In genomic region chr21:29105218-29105617, GRCh38 we compare ENCODE assay signal across 16 cellular contexts. TPM values are rescaled to one million over a fixed set of nuclear protein-coding genes. Genes with fewer than 3 reads are reported as not detected.
DNase-seq lines count a peak whose midpoint lies in the region; ATAC-seq, FAIRE-seq and TF ChIP-seq lines count a peak whose summit lies in the region.
"Had no signal": no experiment of that assay in that cellular context is flagged by ENCODE, and none has a peak within 500 bp of the region (broad histone marks: within the 10 kb centered on the region; RNA-seq: fewer than 3 reads in every experiment).

No MANE protein-coding gene starts in this region.

- H3K27me3 Mint-ChIP-seq in memory B cell, result no peaks in the 10 kb centered on the region
- H3K27me3 Mint-ChIP-seq: activated T-helper 17 cell treated with anti-CD3 and anti-CD28 coated beads, Interleukin-2, amount 50 U/mL, for 72 hours; B cell had no signal

- no TSS peak for BruUV-seq in mammary epithelial cell (replicated peaks; lab: Mats Ljungman, UMichigan)

- peaks cover 9% of the 10 kb centered on the region for H3K36me3 Mint-ChIP-seq in memory B cell

- intact Hi-C loops in mammary epithelial cell (cut with micrococcal nuclease), result loop anchor here (5.0 kb wide), 2 partner anchors 42 to 57 kb away; no protein-coding TSS in a partner anchor

- no peaks in the 10 kb centered on the region for H3K27me3 ChIP-seq in MG63
- H3K27me3 ChIP-seq in mammary epithelial cell (ENCODE audit: insufficient read depth, low read length), result no peaks in the 10 kb centered on the region
- H3K27me3 ChIP-seq: body of pancreas had no signal

- H3K27ac Mint-ChIP-seq in memory B cell, result peak overlapping the region; percentile 32
- H3K27ac Mint-ChIP-seq: activated T-helper 17 cell treated with anti-CD3 and anti-CD28 coated beads, Interleukin-2, amount 50 U/mL, for 72 hours; B cell had no signal

- peaks cover 15% of the 10 kb centered on the region for H3K4me1 ChIP-seq in mammary epithelial cell (ENCODE audit: insufficient read depth, low read length)
- H3K4me1 ChIP-seq: body of pancreas had no signal

- H4K20me1 ChIP-seq in mammary epithelial cell (ENCODE audit: insufficient read depth, low read length), result no peaks in the 10 kb centered on the region

- TF ChIP-seq CTCF in mammary epithelial cell (conservative IDR thresholded peaks at IDR 0.05 in 1 of 2, IDR thresholded peaks at IDR 0.05 in 1 of 2; ENCODE audit: extremely low read depth in 1 of 2, insufficient read depth in 1 of 2, low read depth in 1 of 2, low read length in 2 of 2), result peak in 1 of 2 donors; percentile 9

- no peak overlapping the region for H3K4me3 Mint-ChIP-seq in memory B cell
- H3K4me3 Mint-ChIP-seq: activated T-helper 17 cell treated with anti-CD3 and anti-CD28 coated beads, Interleukin-2, amount 50 U/mL, for 72 hours; B cell had no signal

- DNase-seq in COLO829 (ENCODE audit: low spot score) (peak; percentile 13), MG63 (peak; percentile 22), mammary epithelial cell (peak; percentile 80), memory B cell (ENCODE audit: low spot score in 2 of 2) (no peak), hippocampal formation (lab: John Stamatoyannopoulos, UW) (no peak), frontal cortex (ENCODE audit: low spot score in 2 of 2) (no peak), CD1c-positive myeloid dendritic cell (ENCODE audit: extremely low spot score) (no peak)
- DNase-seq: body of pancreas; DND-41; H7; NCI-H146; stimulated activated CD4-positive, alpha-beta T cell treated with anti-CD3 and anti-CD28 coated beads, Interleukin-1b, Interleukin-23, amount 100 ng/mL, for 48 hours had no signal

- H3K4me1 Mint-ChIP-seq in memory B cell, result no peaks in the 10 kb centered on the region
- H3K4me1 Mint-ChIP-seq: activated T-helper 17 cell treated with anti-CD3 and anti-CD28 coated beads, Interleukin-2, amount 50 U/mL, for 72 hours had no signal

- peak overlapping the region; percentile 41 for H3K4me2 ChIP-seq in mammary epithelial cell (ENCODE audit: insufficient read depth, low read depth, low read length)

- H3K9me3 ChIP-seq in MG63 (no peaks in the 10 kb centered on the region), mammary epithelial cell (replicated peaks; ENCODE audit: insufficient read depth, low read length) (no peaks in the 10 kb centered on the region)
- H3K9me3 ChIP-seq: body of pancreas had no signal

- no peak overlapping the region for H3K27ac ChIP-seq in mammary epithelial cell (ENCODE audit: insufficient read depth, low read depth, low read length)
- H3K27ac ChIP-seq: body of pancreas had no signal

- H2AFZ ChIP-seq in mammary epithelial cell (ENCODE audit: low read depth, low read length), result peak overlapping the region; percentile 80

- H3K9ac ChIP-seq in mammary epithelial cell (ENCODE audit: insufficient read depth, low read length), result no peak overlapping the region

- CTCF ChIA-PET in mammary epithelial cell (lab: Charles Lee; ENCODE audit: low non-redundant PET), result interaction anchor here (1.1 kb wide), 1 partner anchor 60 kb away, joined by 8 read pairs; no protein-coding TSS in a partner anchor

- dilution Hi-C loops in mammary epithelial cell (cut with HindIII; ENCODE audit: low sequenced_read_pairs), result no loop called here

- H3K36me3 ChIP-seq in MG63, result no peaks in the 10 kb centered on the region
- H3K36me3 ChIP-seq in mammary epithelial cell (ENCODE audit: insufficient read depth, low read length), result no peaks in the 10 kb centered on the region

- H3K79me2 ChIP-seq in mammary epithelial cell (ENCODE audit: insufficient read depth, low read length), result no peaks in the 10 kb centered on the region

- 25% methylated on average over 3 of the region's 3 CpGs for WGBS in mammary epithelial cell (ENCODE audit: low coverage, missing lambda C conversion rate)

- no peaks in the 10 kb centered on the region for H3K9me3 Mint-ChIP-seq in memory B cell
- H3K9me3 Mint-ChIP-seq: activated T-helper 17 cell treated with anti-CD3 and anti-CD28 coated beads, Interleukin-2, amount 50 U/mL, for 72 hours had no signal

- FAIRE-seq in frontal cortex (lab: Jason Lieb, UNC), result no peak
- FAIRE-seq: endometrium had no signal

- ATAC-seq in memory B cell (ENCODE audit: low read depth) (no peak), GM18867 (IDR thresholded peaks at IDR 0.05; ENCODE audit: unreplicated experiment) (no peak)
- ATAC-seq: activated T-helper 17 cell treated with anti-CD3 and anti-CD28 coated beads, Interleukin-2, amount 50 U/mL, for 72 hours; body of pancreas had no signal

- in situ Hi-C loops in mammary epithelial cell (cut with MboI; ENCODE audit: low sequenced_read_pairs in 2 of 2), result no loop called here

- H3K4me3 ChIP-seq in MG63 (no peak overlapping the region), mammary epithelial cell (replicated peaks in 1 of 3; ENCODE audit: insufficient read depth in 1 of 3, low read depth in 2 of 3, low read length in 3 of 3) (no peak overlapping the region)
- H3K4me3 ChIP-seq: body of pancreas had no signal

RNA-seq across cellular contexts. Expression of gene MAP3K7CL, which starts 25.2 kb away (rescaled TPM):
- total RNA-seq in MG63 (2014; rRNA removed; shearing (Covaris generic); ENCODE audit: low replicate concordance), result 28.3 and 41.5 TPM in 2 replicates
- total RNA-seq in mammary epithelial cell (1 to 10 TPM; 6.0 to 7.7 TPM), frontal cortex (1.2 TPM)
- 6.2 TPM for polyA plus RNA-seq in mammary epithelial cell
- not detected for polyA minus RNA-seq in mammary epithelial cell
- total RNA-seq: H7 had no signal

RNA-seq across cellular contexts. Expression of gene CCT8, which starts 31.8 kb away (rescaled TPM):
- total RNA-seq in MG63 (2014; rRNA removed; shearing (Covaris generic); ENCODE audit: low replicate concordance), result 312 and 373 TPM in 2 replicates
- total RNA-seq in mammary epithelial cell (100 to 1,000 TPM; 124 to 195 TPM), frontal cortex (262 TPM)
- polyA plus RNA-seq in mammary epithelial cell, result 188 TPM
- 187 TPM for polyA minus RNA-seq in mammary epithelial cell

Comparison
In these comparisons a context has a peak if more than half of its experiments do, and no peak if none do; other contexts are left out.
1. DNase-seq: peak in COLO829 (single experiment), MG63 (single experiment) and mammary epithelial cell (single experiment); none in memory B cell (0 of 2), hippocampal formation (0 of 2), frontal cortex (0 of 2) and CD1c-positive myeloid dendritic cell (single experiment).